28 cellular contexts compared by ENCODE assay signal in the genomic region with DNA sequence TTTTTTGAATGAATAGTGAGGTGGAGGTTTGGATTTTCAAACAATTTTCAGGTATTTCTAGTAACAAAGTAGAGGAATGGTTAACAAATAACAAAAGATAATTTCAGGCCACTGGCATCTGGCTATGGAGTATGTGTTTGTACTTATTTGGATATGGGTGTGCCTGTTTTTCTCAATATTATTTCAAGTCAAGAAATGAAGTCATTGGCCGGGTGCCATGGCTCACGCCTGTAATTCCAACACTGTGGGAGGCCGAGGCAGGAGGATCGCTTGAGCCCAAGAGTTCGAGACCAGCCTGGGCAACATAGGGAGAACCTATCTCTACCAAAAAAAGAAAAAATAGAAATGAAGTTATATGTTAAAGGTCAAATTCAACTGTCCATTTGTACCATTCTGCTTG.
"Had no signal": no experiment of that assay in that cellular context is flagged by ENCODE, and none has a peak within 500 bp of the region (broad histone marks: within the 10 kb centered on the region; RNA-seq: fewer than 3 reads in every experiment).

No MANE protein-coding gene starts in this region.

- H3K4me1 ChIP-seq: left lung, neural progenitor cell, right atrium auricular region, right lobe of liver, stomach, testis, thyroid gland, transverse colon, upper lobe of right lung had no signal

- H3K27ac ChIP-seq: left lung, neural progenitor cell, ovary, right atrium auricular region, right lobe of liver, stomach, testis, thyroid gland, transverse colon, upper lobe of right lung had no signal

- FAIRE-seq: islet of Langerhans, kidney, urothelium cell line had no signal

- H3K27me3 ChIP-seq: left lung, neural progenitor cell, ovary, right atrium auricular region, right lobe of liver, stomach, testis, thyroid gland, transverse colon, upper lobe of right lung had no signal

- DNase-seq: hippocampal formation; immature natural killer cell; kidney; left colon; left lung; mesendoderm; naive B cell; natural killer cell; nephron progenitor cell; ovary; right lobe of liver; stimulated activated CD4-positive, alpha-beta T cell treated with anti-CD3 and anti-CD28 coated beads, Interleukin-12 subunit alpha, Interleukin-12 subunit beta, amount 100 ng/mL, for 4 hours; stimulated activated CD4-positive, alpha-beta T cell treated with anti-CD3 and anti-CD28 coated beads, Interleukin-15, amount 100 ng/mL, for 24 hours; stimulated activated CD4-positive, alpha-beta T cell treated with anti-CD3 and anti-CD28 coated beads, Interleukin-2, amount 100 ng/mL, for 24 hours; stimulated activated CD4-positive, alpha-beta T cell treated with anti-CD3 and anti-CD28 coated beads, Interleukin-4, amount 100 ng/mL, for 1 hour; stimulated activated naive B cell treated with anti-CD40 and anti-IgM and Interleukin-4, amounts not matched to agents 10 μg/mL and 1 μg/mL and 100 μg/mL, for 72 hours; stimulated activated naive CD8-positive, alpha-beta T cell treated with anti-CD3 and anti-CD28 coated beads, Interleukin-15, Interleukin-2, amounts not matched to agents 100 U/mL and 50 U/mL, for 24 hours; stomach; testis; thyroid gland; transverse colon; upper lobe of right lung had no signal

- H3K9ac ChIP-seq: neural progenitor cell had no signal

- H3K9me3 ChIP-seq: left lung, ovary, right atrium auricular region, right lobe of liver, stomach, testis, thyroid gland, transverse colon, upper lobe of right lung had no signal

- H3K4me3 ChIP-seq: left lung, lung, neural progenitor cell, ovary, right atrium auricular region, right lobe of liver, smooth muscle cell, stomach, testis, thyroid gland, transverse colon, upper lobe of right lung had no signal

- H2AFZ ChIP-seq: neural progenitor cell had no signal

- H3K36me3 ChIP-seq: ovary, transverse colon had no signal

- ATAC-seq: left colon; left lung; natural killer cell; right lobe of liver; stimulated activated naive B cell treated with anti-CD40 and anti-IgM and Interleukin-4, amounts not matched to agents 10 μg/mL and 1 μg/mL and 100 μg/mL, for 72 hours; stimulated activated naive CD8-positive, alpha-beta T cell treated with anti-CD3 and anti-CD28 coated beads, Interleukin-15, Interleukin-2, amounts not matched to agents 100 U/mL and 50 U/mL, for 24 hours; upper lobe of right lung had no signal

- H3K4me2 ChIP-seq: neural progenitor cell, smooth muscle cell had no signal
